Comparison of ENCODE assay signal across 12 cellular contexts in the genomic region with DNA sequence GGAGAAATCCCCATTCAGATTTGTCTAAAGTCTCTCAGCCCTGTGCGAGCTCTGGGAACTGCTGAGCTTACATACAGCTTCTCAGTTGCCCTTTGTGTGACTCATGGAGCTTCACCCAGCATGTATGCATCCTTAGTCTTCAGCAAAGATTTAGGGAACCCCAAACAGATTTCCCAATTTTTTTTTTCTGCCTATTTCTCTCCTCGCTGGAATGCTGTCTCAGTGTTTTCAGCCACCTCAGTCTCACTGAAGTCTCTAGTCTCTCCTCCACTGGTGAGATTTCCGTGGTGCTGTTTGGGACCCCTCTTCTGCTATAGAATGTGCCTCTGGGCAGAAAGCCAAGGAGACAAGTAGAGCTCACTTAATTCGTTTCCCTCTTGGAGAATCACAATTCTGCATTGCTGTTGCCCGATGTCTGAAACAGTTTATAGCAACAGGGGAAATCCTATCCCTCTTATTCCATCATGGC. TPM values are rescaled to one million over a fixed set of nuclear protein-coding genes. Genes with fewer than 3 reads are reported as not detected.
DNase-seq lines count a peak whose midpoint lies in the region; ATAC-seq and TF ChIP-seq lines count a peak whose summit lies in the region.
"Had no signal": no experiment of that assay in that cellular context is flagged by ENCODE, and none has a peak within 500 bp of the region (broad histone marks: within the 10 kb centered on the region; RNA-seq: fewer than 3 reads in every experiment).

No MANE protein-coding gene starts in this region.

- no peak for TF ChIP-seq EP300 in SK-N-SH (IDR thresholded peaks at IDR 0.05; ENCODE audit: borderline replicate concordance in 1 of 2, low read depth in 1 of 2, low read length in 1 of 2)

- TF ChIP-seq RAD21 in SK-N-SH (IDR thresholded peaks at IDR 0.05; ENCODE audit: low read length) = no peak

- DNase-seq in heart right ventricle = no peak
- DNase-seq in right atrium auricular region (ENCODE audit: low spot score) = no peak
- DNase-seq in SK-N-SH = peak; percentile 16
- peak; percentile 48 for DNase-seq in fibroblast of the conjunctiva (ENCODE audit: low read depth)
- DNase-seq in type B pancreatic cell (ENCODE audit: extremely low spot score, unreplicated experiment) = no peak
- no peak for DNase-seq in HuH-7.5 (ENCODE audit: low spot score)
- DNase-seq in endodermal cell = no peak
- DNase-seq: adrenal gland, NCI-H526 had no signal

- H3K4me2 ChIP-seq in SK-N-SH = peak overlapping the region; percentile 42; the same call in 1 of the 2 replicates
- H3K4me2 ChIP-seq: BLaER1 had no signal

- WGBS in heart right ventricle, 2 donors = 26 to 39% methylated on average over 5 of the region's 5 CpGs
- WGBS in SK-N-SH (ENCODE audit: low lambda C conversion rate) = 43% methylated on average over 5 of the region's 5 CpGs
- WGBS in endodermal cell (ENCODE audit: insufficient coverage in 1 of 2, insufficient read length in 1 of 2), 2 experiments = 86 to 93% methylated on average over 3 to 5 of the region's 5 CpGs

- TF ChIP-seq CTCF in heart right ventricle (IDR thresholded peaks at IDR 0.05) = no peak
- TF ChIP-seq CTCF in right atrium auricular region (IDR thresholded peaks at IDR 0.05) = no peak
- no peak for TF ChIP-seq CTCF in SK-N-SH (IDR thresholded peaks at IDR 0.05)
- TF ChIP-seq CTCF in type B pancreatic cell (conservative IDR thresholded peaks at IDR 0.05) = no peak
- no peak for TF ChIP-seq CTCF in endodermal cell (conservative IDR thresholded peaks at IDR 0.05)

- H3K27ac Mint-ChIP-seq in type B pancreatic cell (peak overlapping the region; percentile 17), endodermal cell (no peak overlapping the region)

- H3K4me3 ChIP-seq in heart right ventricle (no peak overlapping the region), right atrium auricular region (no peak overlapping the region), SK-N-SH (ENCODE audit: low read depth in 2 of 2, low read length in 1 of 2) (no peak overlapping the region), endodermal cell (ENCODE audit: low read length) (no peak overlapping the region)
- H3K4me3 ChIP-seq: adrenal gland, BLaER1, prostate gland had no signal

- H3K27me3 ChIP-seq in heart right ventricle (no peaks in the 10 kb centered on the region), right atrium auricular region (no peaks in the 10 kb centered on the region), SK-N-SH (ENCODE audit: insufficient read depth) (no peaks in the 10 kb centered on the region), endodermal cell (ENCODE audit: control insufficient read depth, insufficient read depth, low read length, poor library complexity, severe bottlenecking) (no peaks in the 10 kb centered on the region)
- H3K27me3 ChIP-seq: adrenal gland, BLaER1 had no signal

- peak overlapping the region in 1 of 10 donors; percentile 34 for H3K27ac ChIP-seq in heart right ventricle
- H3K27ac ChIP-seq in right atrium auricular region = no peak overlapping the region
- peak overlapping the region; percentile 18 to 74 for H3K27ac ChIP-seq in SK-N-SH (ENCODE audit: low read depth in 2 of 2, low read length in 1 of 2)
- no peak overlapping the region for H3K27ac ChIP-seq in endodermal cell (ENCODE audit: low read depth, low read length)
- H3K27ac ChIP-seq: adrenal gland, BLaER1, prostate gland had no signal

- H4K20me1 ChIP-seq in SK-N-SH (ENCODE audit: insufficient read depth) = peaks cover 26% of the 10 kb centered on the region

- no peak overlapping the region for H2AFZ ChIP-seq in SK-N-SH (ENCODE audit: low read depth)

- ATAC-seq in heart right ventricle (peak in 7 of 8 donors; percentile 27 to 60 (median 43)), HG03025 (IDR thresholded peaks at IDR 0.05; ENCODE audit: low FRiP score, unreplicated experiment) (no peak)

- H3K9me3 Mint-ChIP-seq in type B pancreatic cell (no peaks in the 10 kb centered on the region), endodermal cell (peaks cover 16% of the 10 kb centered on the region)

- intact Hi-C loops in heart right ventricle (cut with DNase I) = no loop called here

- H3K27me3 Mint-ChIP-seq in type B pancreatic cell (no peaks in the 10 kb centered on the region), endodermal cell (ENCODE audit: insufficient read depth) (no peaks in the 10 kb centered on the region)

- no peak overlapping the region; the same call in 1 of the 2 replicates for H3K9ac ChIP-seq in SK-N-SH
- H3K9ac ChIP-seq in endodermal cell (ENCODE audit: extremely low read depth, low read length, poor library complexity, severe bottlenecking) = no peak overlapping the region
- H3K9ac ChIP-seq: BLaER1 had no signal

- H3K9me3 ChIP-seq in heart right ventricle (peaks cover 0 to 32% (median 7%) of the 10 kb centered on the region in 11 donors), right atrium auricular region (peaks cover 0 to 13% of the 10 kb centered on the region in 2 donors), SK-N-SH (no peaks in the 10 kb centered on the region), endodermal cell (ENCODE audit: control insufficient read depth, low read length) (peaks cover 22% of the 10 kb centered on the region)
- H3K9me3 ChIP-seq: adrenal gland, prostate gland had no signal

- peaks cover 3% of the 10 kb centered on the region; the same call in 1 of the 2 replicates for H3K9me2 ChIP-seq in SK-N-SH

- POLR2A ChIA-PET in SK-N-SH (lab: Yijun Ruan, JAX) = no interaction called here

- H3K4me1 ChIP-seq in heart right ventricle (peaks cover 0 to 23% (median 13%) of the 10 kb centered on the region in 9 donors), right atrium auricular region (peaks cover 0 to 19% of the 10 kb centered on the region in 2 donors), SK-N-SH (ENCODE audit: control insufficient read depth in 1 of 2, insufficient read depth in 2 of 2, low read depth in 1 of 2, low read length in 1 of 2) (peaks cover 0 to 17% of the 10 kb centered on the region in 2 experiments; a peak in 2 of 4 replicates), endodermal cell (ENCODE audit: control insufficient read depth, insufficient read depth, low read length) (peaks cover 2% of the 10 kb centered on the region)
- H3K4me1 ChIP-seq: prostate gland had no signal

- H3K36me3 ChIP-seq in heart right ventricle = peaks cover 0 to 48% (median 7%) of the 10 kb centered on the region in 9 donors
- peaks cover 15% of the 10 kb centered on the region for H3K36me3 ChIP-seq in right atrium auricular region
- peaks cover 3 to 52% of the 10 kb centered on the region in 2 experiments for H3K36me3 ChIP-seq in SK-N-SH (replicated peaks in 1 of 2; ENCODE audit: control insufficient read depth in 1 of 2, insufficient read depth in 2 of 2, low read length in 1 of 2)
- H3K36me3 ChIP-seq in endodermal cell (ENCODE audit: control insufficient read depth, insufficient read depth, low read length) = peaks cover 30% of the 10 kb centered on the region
- H3K36me3 ChIP-seq: prostate gland had no signal

- CTCF ChIA-PET in SK-N-SH (lab: Yijun Ruan, JAX) = interaction anchor here (1.2 kb wide), 1 partner anchor 41 kb away, joined by 3 read pairs; no protein-coding TSS in a partner anchor

- peaks cover 8% of the 10 kb centered on the region for H3K4me1 Mint-ChIP-seq in type B pancreatic cell (ENCODE audit: unreplicated experiment)
- H3K4me1 Mint-ChIP-seq in endodermal cell = peaks cover 8% of the 10 kb centered on the region

- peaks cover 92% of the 10 kb centered on the region for H3K79me2 ChIP-seq in SK-N-SH (ENCODE audit: insufficient read depth)

- H3K36me3 Mint-ChIP-seq in type B pancreatic cell (peaks cover 16% of the 10 kb centered on the region), endodermal cell (ENCODE audit: low read depth) (peaks cover 30% of the 10 kb centered on the region)

- H3K4me3 Mint-ChIP-seq in type B pancreatic cell (no peak overlapping the region), endodermal cell (no peak overlapping the region)

- peaks cover 28% of the 10 kb centered on the region for H3F3A ChIP-seq in SK-N-SH (replicated peaks; ENCODE audit: insufficient read depth)

RNA-seq across cellular contexts. Expression of a gene that starts 28.1 kb away (rescaled TPM):
- 10 to 100 TPM; 13.7 to 28.9 (median 17.3) TPM for total RNA-seq in heart right ventricle
- 10 to 100 TPM in 1 of 2 donors, 1 to 10 TPM in 1; 7.5 to 11.7 TPM for polyA plus RNA-seq in heart right ventricle
- total RNA-seq in right atrium auricular region = 10 to 100 TPM; 16.1 to 29.4 TPM
- polyA plus RNA-seq in SK-N-SH (2012; rRNA removed) = 26.4 and 32.7 TPM in 2 replicates
- polyA plus RNA-seq in SK-N-SH (2012; cell fraction: cytosol; rRNA removed) = 22.8 and 28.0 TPM in 2 replicates
- polyA plus RNA-seq in SK-N-SH (2012; cell fraction: nucleus; rRNA removed) = 51.9 and 62.6 TPM in 2 replicates
- 54.0 and 60.4 TPM in 2 replicates for total RNA-seq in type B pancreatic cell (ENCODE audit: low replicate concordance)
- total RNA-seq in endodermal cell = 10 to 100 TPM; 38.3 to 39.4 TPM
- 39.7 TPM for polyA plus RNA-seq in endodermal cell (2013, experiment 1 of 2)
- polyA plus RNA-seq in endodermal cell (2013, experiment 2 of 2) = 37.8 TPM

RNA-seq across cellular contexts. Expression of a gene that starts 43.5 kb away (rescaled TPM):
- total RNA-seq in heart right ventricle (10 to 100 TPM; 73.0 to 92.5 (median 82.6) TPM), right atrium auricular region (10 to 100 TPM; 47.3 to 54.6 TPM), type B pancreatic cell (ENCODE audit: low replicate concordance) (76.2 and 85.1 TPM in 2 replicates), endodermal cell (100 to 1,000 TPM in 1 of 2 donors, 10 to 100 TPM in 1; 95.4 to 119 TPM)
- polyA plus RNA-seq in heart right ventricle (10 to 100 TPM; 10.2 to 11.3 TPM), SK-N-SH (2012; rRNA removed) (13.1 and 18.4 TPM in 2 replicates)
- polyA plus RNA-seq in SK-N-SH (2012; cell fraction: cytosol; rRNA removed) = 15.6 and 16.1 TPM in 2 replicates
- 13.7 and 17.3 TPM in 2 replicates for polyA plus RNA-seq in SK-N-SH (2012; cell fraction: nucleus; rRNA removed)
- 31.9 TPM for polyA plus RNA-seq in endodermal cell (2013, experiment 1 of 2)
- polyA plus RNA-seq in endodermal cell (2013, experiment 2 of 2) = 33.0 TPM

RNA-seq across cellular contexts. Expression of a gene that starts 49.0 kb away (rescaled TPM):
- total RNA-seq in heart right ventricle (10 to 100 TPM; 11.8 to 25.5 (median 16.3) TPM), right atrium auricular region (10 to 100 TPM in 1 of 2 donors, 1 to 10 TPM in 1; 9.5 to 11.2 TPM), type B pancreatic cell (ENCODE audit: low replicate concordance) (15.8 and 19.6 TPM in 2 replicates), endodermal cell (10 to 100 TPM in 1 of 2 donors, 1 to 10 TPM in 1; 9.2 to 11.1 TPM)
- polyA plus RNA-seq in heart right ventricle (10 to 100 TPM; 21.3 to 42.7 TPM), SK-N-SH (2012; rRNA removed) (18.8 and 26.3 TPM in 2 replicates)
- polyA plus RNA-seq in SK-N-SH (2012; cell fraction: cytosol; rRNA removed) = 17.7 and 20.0 TPM in 2 replicates
- 15.6 and 22.9 TPM in 2 replicates for polyA plus RNA-seq in SK-N-SH (2012; cell fraction: nucleus; rRNA removed)
- 26.3 TPM for polyA plus RNA-seq in endodermal cell (2013, experiment 1 of 2)
- polyA plus RNA-seq in endodermal cell (2013, experiment 2 of 2) = 22.7 TPM

RNA-seq across cellular contexts. Expression of a gene that starts 54.1 kb away (rescaled TPM):
- total RNA-seq in heart right ventricle (1 to 10 TPM in 4 of 10 donors, under 1 TPM in 6; 0.34 to 1.2 (median 0.90) TPM), right atrium auricular region (1 to 10 TPM in 1 of 2 donors, under 1 TPM in 1; 0.48 to 1.3 TPM), type B pancreatic cell (ENCODE audit: low replicate concordance) (4.3 and 4.7 TPM in 2 replicates), endodermal cell (1 to 10 TPM; 4.7 to 6.3 TPM)
- polyA plus RNA-seq in heart right ventricle (1 to 10 TPM in 1 of 2 donors, under 1 TPM in 1; 0.87 to 2.0 TPM), SK-N-SH (2012; rRNA removed) (2.4 and 2.9 TPM in 2 replicates)
- polyA plus RNA-seq in SK-N-SH (2012; cell fraction: cytosol; rRNA removed) = 1.5 and 2.3 TPM in 2 replicates
- polyA plus RNA-seq in SK-N-SH (2012; cell fraction: nucleus; rRNA removed) = 2.9 and 3.6 TPM in 2 replicates
- polyA plus RNA-seq in endodermal cell (2013, experiment 1 of 2) = 6.5 TPM
- polyA plus RNA-seq in endodermal cell (2013, experiment 2 of 2) = 6.7 TPM

RNA-seq across cellular contexts. Expression of a gene that starts 57.5 kb away (rescaled TPM):
- total RNA-seq in heart right ventricle = not detected
- not detected for polyA plus RNA-seq in heart right ventricle
- not detected for total RNA-seq in right atrium auricular region
- not detected in 2 replicates for polyA plus RNA-seq in SK-N-SH (2012; rRNA removed)
- polyA plus RNA-seq in SK-N-SH (2012; cell fraction: cytosol; rRNA removed) = not detected in 2 replicates
- polyA plus RNA-seq in SK-N-SH (2012; cell fraction: nucleus; rRNA removed) = 0.05 TPM in 1 of 2 replicates, not detected in the other
- total RNA-seq in type B pancreatic cell (ENCODE audit: low replicate concordance) = not detected in 2 replicates
- not detected for total RNA-seq in endodermal cell
- not detected for polyA plus RNA-seq in endodermal cell (2013, experiment 1 of 2)
- polyA plus RNA-seq in endodermal cell (2013, experiment 2 of 2) = not detected
- total RNA-seq: adrenal gland, prostate gland had no signal
- polyA plus RNA-seq: adrenal gland had no signal

Comparison
In these comparisons a context has a peak if more than half of its experiments do, and no peak if none do; other contexts are left out.
1. DNase-seq: peak in SK-N-SH (single experiment) and fibroblast of the conjunctiva (single experiment); none in heart right ventricle (0 of 2), right atrium auricular region (single experiment), type B pancreatic cell (single experiment), HuH-7.5 (single experiment) and endodermal cell (single experiment).
2. H3K27ac ChIP-seq: peak in SK-N-SH (2 of 2); none in right atrium auricular region (0 of 2) and endodermal cell (single experiment).